Comparison of ENCODE assay signal across 1 cellular context in the genomic region with DNA sequence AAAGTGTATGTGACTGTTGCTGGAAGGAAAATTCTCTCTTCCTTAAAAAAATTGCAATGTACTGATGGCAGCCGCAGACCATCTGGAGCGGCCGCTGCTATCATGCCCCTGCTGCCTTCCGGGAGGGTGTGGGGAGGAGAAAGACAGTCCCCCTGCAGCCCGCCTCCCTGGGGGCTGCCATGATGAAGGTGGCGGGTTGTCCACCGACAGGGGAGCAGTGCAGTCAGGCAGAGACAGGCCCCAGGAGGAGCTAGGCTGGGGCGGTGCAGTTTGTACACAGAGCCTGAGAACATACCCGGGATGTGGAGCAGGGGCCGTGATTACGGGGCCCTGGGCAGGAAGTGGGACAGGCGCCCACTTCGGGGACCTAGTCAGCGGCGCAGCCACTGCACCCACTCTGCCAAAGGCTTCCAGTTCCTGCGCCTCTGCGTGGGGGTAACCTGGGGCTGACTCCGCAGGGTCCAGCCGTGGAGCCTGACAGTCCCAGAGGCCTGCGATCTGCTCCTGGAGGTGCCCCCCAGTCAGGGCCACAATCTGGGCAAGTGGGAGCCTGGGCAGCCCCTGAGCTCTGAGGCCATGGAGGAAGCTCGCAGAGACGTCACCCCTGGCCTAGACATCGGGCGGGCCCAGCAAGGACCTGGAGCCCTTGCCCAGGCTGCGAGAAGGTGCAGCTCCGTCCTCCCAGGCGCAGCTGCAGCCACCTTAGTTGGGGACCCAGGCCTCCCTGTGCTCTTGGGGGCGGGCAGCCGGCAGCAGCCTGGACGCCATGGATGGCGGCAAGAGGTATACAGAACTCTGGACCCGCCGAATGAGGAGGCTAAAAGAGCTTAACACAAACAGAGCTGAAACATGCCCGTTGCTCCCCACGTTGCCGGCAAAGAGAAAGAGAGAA.
TF ChIP-seq lines count a peak whose summit lies in the region.

No MANE protein-coding gene starts in this region.

TF ChIP-seq in GM23338, 12 proteins besides CTCF, POLR2A, EP300 and RAD21 (continued from another document):
- no peak for TF ChIP-seq STAT1 (IDR thresholded peaks at IDR 0.05; ENCODE audit: unreplicated experiment)
- no peak for TF ChIP-seq CREB1 (CRISPR knock-in tag; IDR thresholded peaks at IDR 0.05; ENCODE audit: low read depth)
- no peak for TF ChIP-seq EZH2 (IDR thresholded peaks at IDR 0.05; ENCODE audit: low read depth, unreplicated experiment)
- no peak for TF ChIP-seq ZNF462 (CRISPR knock-in tag; IDR thresholded peaks at IDR 0.05)
- TF ChIP-seq NANOG (IDR thresholded peaks at IDR 0.05; ENCODE audit: borderline replicate concordance): no peak
